ENCODE assay signal across 18 cellular contexts in genomic region chr16:81175325-81175891, GRCh38.
DNase-seq lines count a peak whose midpoint lies in the region; ATAC-seq, FAIRE-seq and TF ChIP-seq lines count a peak whose summit lies in the region.
"Had no signal": no experiment of that assay in that cellular context is flagged by ENCODE, and none has a peak within 500 bp of the region (broad histone marks: within the 10 kb centered on the region; RNA-seq: fewer than 3 reads in every experiment).

No MANE protein-coding gene starts in this region.

- peak overlapping the region in 1 of 2 experiments; percentile 5 for H3K14ac ChIP-seq in mesenchymal stem cell (ENCODE audit: low read length in 2 of 2)

- H3K4ac ChIP-seq in mesenchymal stem cell (ENCODE audit: low read depth in 1 of 2, low read length in 2 of 2), result no peak overlapping the region

- peak overlapping the region; percentile 19 for H4K91ac ChIP-seq in mesenchymal stem cell (ENCODE audit: low read length)

- no peak overlapping the region for H2AFZ ChIP-seq in mesenchymal stem cell (ENCODE audit: low read depth, low read length)

- H3K27me3 ChIP-seq in MG63 (no peaks in the 10 kb centered on the region), mesenchymal stem cell (ENCODE audit: control insufficient read depth in 1 of 2, insufficient read depth in 1 of 2, low read length in 2 of 2) (no peaks in the 10 kb centered on the region), sigmoid colon (no peaks in the 10 kb centered on the region)
- H3K27me3 ChIP-seq: colonic mucosa, esophagus squamous epithelium, vagina had no signal

- H3K4me3 ChIP-seq in MG63 (no peak overlapping the region), cardiac fibroblast (replicated peaks in 1 of 2; ENCODE audit: low read depth in 2 of 2, low read length in 2 of 2) (no peak overlapping the region), mesenchymal stem cell (ENCODE audit: insufficient read depth in 1 of 2, low read depth in 1 of 2, low read length in 2 of 2) (no peak overlapping the region), sigmoid colon (no peak overlapping the region)
- H3K4me3 ChIP-seq: colonic mucosa, esophagus squamous epithelium, vagina had no signal

- intact Hi-C loops in sigmoid colon (cut with DNase I), result no loop called here

- no peak for TF ChIP-seq POLR2A in sigmoid colon (IDR thresholded peaks at IDR 0.05)

- H3K4me2 ChIP-seq in mesenchymal stem cell (ENCODE audit: low read length, poor library complexity, severe bottlenecking), result no peak overlapping the region

- H3K4me1 ChIP-seq in mesenchymal stem cell (ENCODE audit: control insufficient read depth, insufficient read depth, low read depth, low read length) (peaks cover 7% of the 10 kb centered on the region), sigmoid colon (peaks cover 0 to 15% (median 7%) of the 10 kb centered on the region in 4 donors)
- H3K4me1 ChIP-seq: colonic mucosa, esophagus squamous epithelium had no signal

- DNase-seq in MG63 (peak; percentile 73), cardiac fibroblast (ENCODE audit: low read depth in 2 of 2) (peak; percentile 59 to 62), mesenchymal stem cell (peak; percentile 70), D721Med (ENCODE audit: insufficient read length, low spot score) (no peak), sigmoid colon (no peak)
- no peak for DNase-seq in activated naive CD4-positive, alpha-beta T cell (lab: John Stamatoyannopoulos, UW)
- DNase-seq: activated naive CD4-positive, alpha-beta T cell treated with anti-CD3 and anti-CD28 coated beads, Interleukin-2, amount 50 U/mL, for 16 hours; CD4-positive, alpha-beta T cell; colonic mucosa; esophagus squamous epithelium; NCI-H146; NCI-H526 treated with DMSO at 0.1 percent for 48 hours; stimulated activated CD4-positive, alpha-beta T cell treated with anti-CD3 and anti-CD28 coated beads, Interleukin-4, amount 100 ng/mL, for 1 hour had no signal

- no peak for TF ChIP-seq CTCF in C4-2B (conservative IDR thresholded peaks at IDR 0.05)
- no peak for TF ChIP-seq CTCF in cardiac fibroblast (IDR thresholded peaks at IDR 0.05; ENCODE audit: low read depth, low read length)
- no peak for TF ChIP-seq CTCF in D721Med (IDR thresholded peaks at IDR 0.05; ENCODE audit: insufficient read depth, missing control alignments)
- TF ChIP-seq CTCF in sigmoid colon (IDR thresholded peaks at IDR 0.05), result no peak

- ATAC-seq in GM21717 (IDR thresholded peaks at IDR 0.05; ENCODE audit: unreplicated experiment), result no peak
- ATAC-seq: stimulated activated effector memory CD8-positive, alpha-beta T cell treated with anti-CD3 and anti-CD28 coated beads, Interleukin-12 subunit alpha, Interleukin-12 subunit beta, amount 100 ng/mL, for 72 hours had no signal

- H3K9me3 ChIP-seq in MG63 (no peaks in the 10 kb centered on the region), mesenchymal stem cell (ENCODE audit: control insufficient read depth, low read length) (no peaks in the 10 kb centered on the region), sigmoid colon (no peaks in the 10 kb centered on the region)
- H3K9me3 ChIP-seq: colonic mucosa, esophagus squamous epithelium, vagina had no signal

- H3K27ac ChIP-seq in C4-2B, result peak overlapping the region; percentile 59
- no peak overlapping the region for H3K27ac ChIP-seq in mesenchymal stem cell (ENCODE audit: low read length, poor library complexity, severe bottlenecking)
- H3K27ac ChIP-seq in sigmoid colon, result peak overlapping the region in 2 of 4 donors; percentile 10 to 47
- H3K27ac ChIP-seq: colonic mucosa, esophagus squamous epithelium, vagina had no signal

- no peak overlapping the region for H3K9ac ChIP-seq in mesenchymal stem cell (ENCODE audit: low read length)

- no peak overlapping the region for H2BK120ac ChIP-seq in mesenchymal stem cell (ENCODE audit: low read depth, low read length)

- H2AK5ac ChIP-seq in mesenchymal stem cell (ENCODE audit: low read length, severe bottlenecking), result no peak overlapping the region

- no peak overlapping the region for H2BK5ac ChIP-seq in mesenchymal stem cell (ENCODE audit: low read depth, low read length, poor library complexity, severe bottlenecking)

- H4K8ac ChIP-seq in mesenchymal stem cell (ENCODE audit: low read length), result peak overlapping the region; percentile 14

- H3K79me1 ChIP-seq in mesenchymal stem cell (replicated peaks; ENCODE audit: low read length, poor library complexity, severe bottlenecking), result no peaks in the 10 kb centered on the region

- no peak for TF ChIP-seq EP300 in sigmoid colon (IDR thresholded peaks at IDR 0.05)

- no peak overlapping the region for H3K23ac ChIP-seq in mesenchymal stem cell (ENCODE audit: low read length in 2 of 2)

- 67% methylated on average over 7 of the region's 7 CpGs for WGBS in mesenchymal stem cell
- WGBS in sigmoid colon, 2 donors, result 65 to 78% methylated on average over 7 of the region's 7 CpGs

- peak overlapping the region in 1 of 2 experiments; percentile 79 for H2BK12ac ChIP-seq in mesenchymal stem cell (ENCODE audit: low read length in 2 of 2)

- no peak for FAIRE-seq in D721Med (lab: Jason Lieb, UNC)
- FAIRE-seq: islet of Langerhans had no signal

- H3K36me3 ChIP-seq in MG63 (no peaks in the 10 kb centered on the region), mesenchymal stem cell (ENCODE audit: control insufficient read depth in 1 of 2, insufficient read depth in 2 of 2, low read depth in 1 of 2, low read length in 2 of 2) (peaks cover 0 to 5% of the 10 kb centered on the region in 2 experiments), sigmoid colon (no peaks in the 10 kb centered on the region)
- H3K36me3 ChIP-seq: colonic mucosa, esophagus squamous epithelium, vagina had no signal

- no peak overlapping the region for H2BK15ac ChIP-seq in mesenchymal stem cell (ENCODE audit: low read depth, poor library complexity, severe bottlenecking)

- peak overlapping the region in 1 of 2 experiments; percentile 73 for H3K18ac ChIP-seq in mesenchymal stem cell (ENCODE audit: low read depth in 1 of 2, low read length in 2 of 2)

Comparison
In these comparisons a context has a peak if more than half of its experiments do, and no peak if none do; other contexts are left out.
1. DNase-seq: peak in MG63 (single experiment), cardiac fibroblast (2 of 2) and mesenchymal stem cell (single experiment); none in D721Med (single experiment), activated naive CD4-positive, alpha-beta T cell (0 of 4) and sigmoid colon (single experiment).